Comparison of ENCODE assay signal across 19 cellular contexts in the genomic region with DNA sequence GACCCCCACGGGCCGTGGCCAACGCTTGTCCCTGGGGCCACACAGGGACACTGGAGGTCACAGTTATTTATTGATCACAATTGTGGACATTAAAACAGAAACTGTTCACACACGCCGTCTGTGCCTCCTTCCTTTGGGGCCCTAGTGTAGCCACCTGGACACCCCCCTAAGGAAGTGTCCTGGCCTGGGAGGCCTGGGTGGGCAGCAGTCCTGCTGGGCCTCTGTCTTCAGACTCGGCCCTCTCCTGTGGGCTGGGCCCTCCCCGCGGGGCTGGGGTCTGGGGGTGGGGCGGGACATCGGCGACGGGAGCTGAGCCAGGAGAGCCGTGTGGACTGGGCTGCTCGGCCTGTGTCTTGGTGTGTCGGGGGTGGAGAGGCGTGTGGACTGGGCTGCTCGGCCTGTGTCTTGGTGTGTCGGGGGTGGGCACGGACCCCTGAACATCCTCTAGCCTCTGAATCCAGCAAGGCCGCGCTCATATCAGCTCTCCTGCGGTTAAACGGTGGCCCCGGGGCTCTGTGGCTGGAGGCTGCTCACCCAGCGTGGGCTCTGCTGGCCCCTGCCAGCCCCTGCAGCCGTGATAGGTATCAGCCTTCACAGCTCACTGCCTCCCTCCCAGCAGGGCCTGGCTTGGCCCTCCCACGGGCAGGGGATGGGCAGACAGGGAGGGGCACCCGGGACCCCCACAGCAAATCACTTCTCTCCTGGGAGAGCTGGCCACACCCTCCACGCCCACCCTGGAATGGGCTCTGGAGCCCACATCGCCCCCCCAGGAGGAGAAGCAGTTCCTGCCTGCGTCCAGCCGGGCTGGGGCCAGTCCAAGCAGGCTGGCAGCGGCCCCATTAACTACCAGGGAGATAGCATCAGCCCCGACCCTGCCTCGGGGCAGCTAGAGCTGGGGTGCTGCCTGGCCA. TPM values are rescaled to one million over a fixed set of nuclear protein-coding genes. Genes with fewer than 3 reads are reported as not detected.
DNase-seq lines count a peak whose midpoint lies in the region; ATAC-seq, FAIRE-seq and TF ChIP-seq lines count a peak whose summit lies in the region.
"Had no signal": no experiment of that assay in that cellular context is flagged by ENCODE, and none has a peak within 500 bp of the region (broad histone marks: within the 10 kb centered on the region; RNA-seq: fewer than 3 reads in every experiment).

No MANE protein-coding gene starts in this region.

- no peak overlapping the region for H3K27ac Mint-ChIP-seq in CD8-positive, alpha-beta memory T cell

- peaks cover 0 to under 1% (median 0%) of the 10 kb centered on the region in 5 donors for H3K9me3 Mint-ChIP-seq in CD8-positive, alpha-beta memory T cell
- H3K9me3 Mint-ChIP-seq: brain, immature natural killer cell had no signal

- no peak for ATAC-seq in HG02884 (IDR thresholded peaks at IDR 0.05; ENCODE audit: unreplicated experiment)

- H3K4me3 ChIP-seq in CD8-positive, alpha-beta memory T cell (ENCODE audit: low read length) = no peak overlapping the region
- H3K4me3 ChIP-seq in osteoblast (ENCODE audit: insufficient read depth, low read length) (no peak overlapping the region), small intestine (ENCODE audit: low read depth in 1 of 2, low read length in 2 of 2) (no peak overlapping the region), testis (no peak overlapping the region)
- H3K4me3 ChIP-seq: prostate gland had no signal

- H4K20me1 ChIP-seq in osteoblast (ENCODE audit: insufficient read depth, low read length) = peaks cover 3% of the 10 kb centered on the region

- H3K4me3 Mint-ChIP-seq in CD8-positive, alpha-beta memory T cell = no peak overlapping the region

- H3K9me3 ChIP-seq in CD8-positive, alpha-beta memory T cell (ENCODE audit: low read length) = no peaks in the 10 kb centered on the region
- H3K9me3 ChIP-seq in osteoblast (ENCODE audit: low read depth, low read length) (no peaks in the 10 kb centered on the region), small intestine (ENCODE audit: control insufficient read depth, low read depth) (no peaks in the 10 kb centered on the region), testis (no peaks in the 10 kb centered on the region)
- H3K9me3 ChIP-seq: prostate gland, transverse colon had no signal

- peak overlapping the region; percentile 75 for H3K27ac ChIP-seq in CD8-positive, alpha-beta memory T cell (ENCODE audit: low read depth, low read length)
- H3K27ac ChIP-seq in osteoblast (ENCODE audit: low read depth, low read length) (no peak overlapping the region), small intestine (ENCODE audit: low read depth in 1 of 2, low read length in 1 of 2) (no peak overlapping the region), testis (no peak overlapping the region)
- H3K27ac ChIP-seq: prostate gland had no signal

- H3K27me3 Mint-ChIP-seq in CD8-positive, alpha-beta memory T cell = peaks cover 0 to 2% of the 10 kb centered on the region in 2 donors

- TF ChIP-seq CTCF in osteoblast (IDR thresholded peaks at IDR 0.05; ENCODE audit: extremely low read depth, low read depth, low read length) (no peak), testis (IDR thresholded peaks at IDR 0.05) (no peak)

- intact Hi-C loops in testis (cut with DNase I; ENCODE audit: low total_unique reads) = no loop called here

- no peak for FAIRE-seq in small intestine (lab: Jason Lieb, UNC)

- no peak overlapping the region for H2AFZ ChIP-seq in osteoblast (ENCODE audit: low read length)

- POLR2A ChIA-PET in CD8-positive, alpha-beta memory T cell (lab: Charles Lee) = no interaction called here

- DNase-seq in CD8-positive, alpha-beta memory T cell = no peak
- peak; percentile 57 for DNase-seq in M059J (ENCODE audit: low read depth)
- DNase-seq in astrocyte of the hippocampus (ENCODE audit: low read depth, low spot score) = peak; percentile 66
- peak; percentile 94 for DNase-seq in osteoblast (ENCODE audit: insufficient read length, low spot score, missing footprints)
- DNase-seq in NCI-H748 (lab: John Stamatoyannopoulos, UW; ENCODE audit: unreplicated experiment) = no peak
- DNase-seq in small intestine = no peak
- no peak for DNase-seq in testis
- DNase-seq: activated CD8-positive, alpha-beta memory T cell treated with anti-CD3 and anti-CD28 coated beads for 24 hours; activated gamma-delta T cell; effector memory CD4-positive, alpha-beta T cell; foreskin melanocyte; immature natural killer cell; NCI-H1436; NCI-H446; T1000; transverse colon had no signal

- TF ChIP-seq POLR2A in testis (IDR thresholded peaks at IDR 0.05) = no peak

- CTCF ChIA-PET in CD8-positive, alpha-beta memory T cell (lab: Charles Lee) = no interaction called here

- H3K4me1 Mint-ChIP-seq in CD8-positive, alpha-beta memory T cell = peaks cover 17 to 23% (median 22%) of the 10 kb centered on the region in 3 donors

- peaks cover 3% of the 10 kb centered on the region for H3K27me3 ChIP-seq in CD8-positive, alpha-beta memory T cell (ENCODE audit: insufficient read depth, low read length, poor library complexity, severe bottlenecking)
- H3K27me3 ChIP-seq in osteoblast (ENCODE audit: insufficient read depth, low read length) (peaks cover 19% of the 10 kb centered on the region), small intestine (ENCODE audit: control insufficient read depth in 2 of 2, insufficient read depth in 2 of 2, low read length in 2 of 2) (peaks cover 5 to 16% of the 10 kb centered on the region in 2 donors), testis (no peaks in the 10 kb centered on the region)

- no peak overlapping the region for H3K4me2 ChIP-seq in osteoblast (ENCODE audit: insufficient read depth, low read length)

- peaks cover 0 to 1% (median 0%) of the 10 kb centered on the region in 3 donors for H3K36me3 Mint-ChIP-seq in CD8-positive, alpha-beta memory T cell
- H3K36me3 Mint-ChIP-seq: brain, immature natural killer cell had no signal

- H3K4me1 ChIP-seq in CD8-positive, alpha-beta memory T cell (ENCODE audit: insufficient read depth, low read length) = peaks cover 36% of the 10 kb centered on the region
- H3K4me1 ChIP-seq in osteoblast (ENCODE audit: insufficient read depth, low read length) (peaks cover 5% of the 10 kb centered on the region), small intestine (ENCODE audit: control insufficient read depth in 2 of 2, insufficient read depth in 1 of 2, low read depth in 1 of 2, low read length in 1 of 2) (peaks cover 4 to 13% of the 10 kb centered on the region in 2 donors), testis (peaks cover 51% of the 10 kb centered on the region)
- H3K4me1 ChIP-seq: prostate gland had no signal

- H3K36me3 ChIP-seq in CD8-positive, alpha-beta memory T cell (ENCODE audit: insufficient read depth, low read length) = no peaks in the 10 kb centered on the region
- no peaks in the 10 kb centered on the region for H3K36me3 ChIP-seq in osteoblast (ENCODE audit: insufficient read depth, low read length)
- H3K36me3 ChIP-seq in small intestine (ENCODE audit: control insufficient read depth in 2 of 2, insufficient read depth in 2 of 2, low read length in 2 of 2) = no peaks in the 10 kb centered on the region
- no peaks in the 10 kb centered on the region for H3K36me3 ChIP-seq in testis (ENCODE audit: low read depth, missing control alignments)
- H3K36me3 ChIP-seq: prostate gland, transverse colon had no signal

- WGBS in small intestine, 3 donors = 59 to 62% (median 62%) methylated on average over 34 to 35 of the region's 35 CpGs
- 37 to 46% methylated on average over 14 to 33 of the region's 35 CpGs for WGBS in testis, 2 donors

- peaks cover 10% of the 10 kb centered on the region for H3K79me2 ChIP-seq in osteoblast (ENCODE audit: insufficient read depth, low read length)

RNA-seq across cellular contexts. Expression of a gene that starts 1.1 kb away (rescaled TPM):
- under 1 TPM; 0.55 to 0.59 TPM for total RNA-seq in CD8-positive, alpha-beta memory T cell
- polyA plus RNA-seq in CD8-positive, alpha-beta memory T cell = 1.6 TPM
- 0.12 TPM in 1 of 2 replicates, not detected in the other for total RNA-seq in M059J (2014; rRNA removed; shearing (Covaris generic))
- total RNA-seq in osteoblast (1.2 and 2.2 TPM in 2 replicates), testis (1 to 10 TPM; 4.5 TPM)
- polyA plus RNA-seq in small intestine (under 1 TPM in 2 of 3 donors, not detected in 1; 0.45 to 0.79 TPM), testis (ENCODE audit: insufficient read depth, low read depth, low replicate concordance) (3.0 TPM)

RNA-seq across cellular contexts. Expression of a gene that starts 4.1 kb away (rescaled TPM):
- total RNA-seq in CD8-positive, alpha-beta memory T cell = 10 to 100 TPM; 47.4 to 50.1 TPM
- polyA plus RNA-seq in CD8-positive, alpha-beta memory T cell = 14.0 TPM
- 35.9 and 43.8 TPM in 2 replicates for total RNA-seq in M059J (2014; rRNA removed; shearing (Covaris generic))
- total RNA-seq in osteoblast = 25.6 and 29.0 TPM in 2 replicates
- 10 to 100 TPM; 26.8 to 43.5 (median 29.2) TPM for polyA plus RNA-seq in small intestine
- total RNA-seq in testis = 100 to 1,000 TPM in 1 of 2 donors, 10 to 100 TPM in 1; 95.4 to 123 TPM
- 80.5 TPM for polyA plus RNA-seq in testis (ENCODE audit: insufficient read depth, low read depth, low replicate concordance)

RNA-seq across cellular contexts. Expression of a gene that starts 5.5 kb away (rescaled TPM):
- total RNA-seq in CD8-positive, alpha-beta memory T cell = not detected
- polyA plus RNA-seq in CD8-positive, alpha-beta memory T cell = not detected
- total RNA-seq in M059J (2014; rRNA removed; shearing (Covaris generic)) = not detected in 2 replicates
- total RNA-seq in osteoblast = under 0.01 TPM in 1 of 2 replicates, not detected in the other
- polyA plus RNA-seq in small intestine = not detected
- total RNA-seq in testis = 1 to 10 TPM; 5.0 to 7.2 TPM
- 1.7 TPM for polyA plus RNA-seq in testis (ENCODE audit: insufficient read depth, low read depth, low replicate concordance)
- total RNA-seq: transverse colon had no signal
- polyA plus RNA-seq: immature natural killer cell had no signal

RNA-seq across cellular contexts. Expression of a gene that starts 24.2 kb away (rescaled TPM):
- 10 to 100 TPM; 12.3 to 13.3 TPM for total RNA-seq in CD8-positive, alpha-beta memory T cell
- polyA plus RNA-seq in CD8-positive, alpha-beta memory T cell = 22.8 TPM
- total RNA-seq in M059J (2014; rRNA removed; shearing (Covaris generic)) = 15.2 and 16.8 TPM in 2 replicates
- total RNA-seq in osteoblast = 11.2 and 13.3 TPM in 2 replicates
- 10 to 100 TPM; 28.9 to 49.0 (median 39.7) TPM for polyA plus RNA-seq in small intestine
- total RNA-seq in testis = 10 to 100 TPM; 47.9 to 51.2 TPM
- polyA plus RNA-seq in testis (ENCODE audit: insufficient read depth, low read depth, low replicate concordance) = 27.6 TPM

RNA-seq across cellular contexts. Expression of a gene that starts 38.2 kb away (rescaled TPM):
- total RNA-seq in CD8-positive, alpha-beta memory T cell = 10 to 100 TPM; 91.9 to 98.6 TPM
- polyA plus RNA-seq in CD8-positive, alpha-beta memory T cell = 15.5 TPM
- total RNA-seq in M059J (2014; rRNA removed; shearing (Covaris generic)) = 23.2 and 36.7 TPM in 2 replicates
- 25.3 and 27.1 TPM in 2 replicates for total RNA-seq in osteoblast
- polyA plus RNA-seq in small intestine = 100 to 1,000 TPM in 1 of 3 donors, 10 to 100 TPM in 2; 64.5 to 105 (median 75.9) TPM
- total RNA-seq in testis = 100 to 1,000 TPM; 108 to 115 TPM
- polyA plus RNA-seq in testis (ENCODE audit: insufficient read depth, low read depth, low replicate concordance) = 48.0 TPM

Comparison
In these comparisons a context has a peak if more than half of its experiments do, and no peak if none do; other contexts are left out.
1. DNase-seq: peak in M059J (single experiment), astrocyte of the hippocampus (single experiment) and osteoblast (single experiment); none in CD8-positive, alpha-beta memory T cell (0 of 5), NCI-H748 (single experiment), small intestine (single experiment) and testis (single experiment).